Comparison of ENCODE assay signal across 13 cellular contexts in genomic region chr10:97796651-97797050, GRCh38. TPM values are rescaled to one million over a fixed set of nuclear protein-coding genes. Genes with fewer than 3 reads are reported as not detected.
DNase-seq lines count a peak whose midpoint lies in the region; ATAC-seq and TF ChIP-seq lines count a peak whose summit lies in the region.
"Had no signal": no experiment of that assay in that cellular context is flagged by ENCODE, and none has a peak within 500 bp of the region (broad histone marks: within the 10 kb centered on the region; RNA-seq: fewer than 3 reads in every experiment).

No MANE protein-coding gene starts in this region.

- no peak for TF ChIP-seq EP300 in suprapubic skin (IDR thresholded peaks at IDR 0.05)

- POLR2A ChIA-PET in activated CD8-positive, alpha-beta T cell treated with anti-CD3 and anti-CD28 coated beads for 36 hours (lab: Charles Lee) = interaction anchor here (0.6 to 1.1 kb wide), 4 partner anchors 15 to 93 kb away, joined by 3 read pairs; partner anchors contain the start of gene ZFYVE27

- DNase-seq in CD1c-positive myeloid dendritic cell (ENCODE audit: extremely low spot score) (peak; percentile 9), HCEC 1CT (peak; percentile 19), suprapubic skin (ENCODE audit: low spot score in 2 of 2) (no peak), left lung (no peak), NCI-H446 (lab: John Stamatoyannopoulos, UW) (no peak)
- DNase-seq in activated CD8-positive, alpha-beta T cell treated with anti-CD3 and anti-CD28 coated beads for 36 hours = peak; percentile 63
- DNase-seq: activated CD4-positive, CD25-positive, alpha-beta regulatory T cell treated with anti-CD3 and anti-CD28 coated beads, Interleukin-2, amount 50 U/mL, for 72 hours; aorta; COR-L47; IMR-90; NCI-H1694 treated with DMSO at 0.1 percent for 48 hours had no signal

- H3K27me3 ChIP-seq in mononuclear cell (ENCODE audit: insufficient read depth, low read length) (peaks cover 3% of the 10 kb centered on the region), suprapubic skin (peaks cover 14% of the 10 kb centered on the region), left lung (peaks cover 0 to 43% of the 10 kb centered on the region in 2 donors)

- H3K4me3 ChIP-seq in mononuclear cell (ENCODE audit: low read length) = peak overlapping the region; percentile 2
- no peak overlapping the region for H3K4me3 ChIP-seq in suprapubic skin
- H3K4me3 ChIP-seq in left lung = no peak overlapping the region

- H3K4me1 ChIP-seq in mononuclear cell (ENCODE audit: insufficient read depth, low read length) (peaks cover 13% of the 10 kb centered on the region), suprapubic skin (peaks cover 3% of the 10 kb centered on the region), left lung (no peaks in the 10 kb centered on the region)

- H3K27ac ChIP-seq in suprapubic skin (no peak overlapping the region), left lung (no peak overlapping the region)

- H3K9me3 Mint-ChIP-seq in activated CD8-positive, alpha-beta T cell treated with anti-CD3 and anti-CD28 coated beads for 36 hours = peaks cover 17% of the 10 kb centered on the region

- H3K36me3 Mint-ChIP-seq in activated CD8-positive, alpha-beta T cell treated with anti-CD3 and anti-CD28 coated beads for 36 hours (ENCODE audit: low read depth) = peaks cover 7% of the 10 kb centered on the region

- intact Hi-C loops in activated CD8-positive, alpha-beta T cell treated with anti-CD3 and anti-CD28 coated beads for 36 hours (cut with micrococcal nuclease) = loop anchor here (5.0 to 10.0 kb wide), 2 partner anchors 56 to 248 kb away; no protein-coding TSS in a partner anchor
- intact Hi-C loops in left lung (cut with DNase I) = no loop called here

- 41% methylated on average over 3 of the region's 3 CpGs for WGBS in suprapubic skin

- CTCF ChIA-PET in activated CD8-positive, alpha-beta T cell treated with anti-CD3 and anti-CD28 coated beads for 36 hours (lab: Charles Lee) = interaction anchor here (1.0 to 9.3 kb wide), 4 partner anchors 47 to 120 kb away, joined by 3 to 232 read pairs (median 4); partner anchors contain the start of gene GOLGA7B

- H3K36me3 ChIP-seq in suprapubic skin (no peaks in the 10 kb centered on the region), left lung (no peaks in the 10 kb centered on the region)

- H3K4me1 Mint-ChIP-seq in activated CD8-positive, alpha-beta T cell treated with anti-CD3 and anti-CD28 coated beads for 36 hours (ENCODE audit: low read depth) = peaks cover 22% of the 10 kb centered on the region

- TF ChIP-seq POLR2A in suprapubic skin (IDR thresholded peaks at IDR 0.05) = no peak

- H3K27ac Mint-ChIP-seq in activated CD8-positive, alpha-beta T cell treated with anti-CD3 and anti-CD28 coated beads for 36 hours = peak overlapping the region; percentile 92

- peak overlapping the region; percentile 58 for H3K4me3 Mint-ChIP-seq in activated CD8-positive, alpha-beta T cell treated with anti-CD3 and anti-CD28 coated beads for 36 hours

- H3K9me3 ChIP-seq in mononuclear cell (ENCODE audit: low read depth, low read length) (peaks cover 5% of the 10 kb centered on the region), suprapubic skin (no peaks in the 10 kb centered on the region), left lung (peaks cover 0 to 7% of the 10 kb centered on the region in 2 donors)

- ATAC-seq in activated CD8-positive, alpha-beta T cell treated with anti-CD3 and anti-CD28 coated beads for 36 hours = peak; percentile 89
- ATAC-seq in left lung (no peak), GM21529 (IDR thresholded peaks at IDR 0.05; ENCODE audit: unreplicated experiment) (no peak)

- H3K27me3 Mint-ChIP-seq in activated CD8-positive, alpha-beta T cell treated with anti-CD3 and anti-CD28 coated beads for 36 hours = no peaks in the 10 kb centered on the region

- no peak for TF ChIP-seq CTCF in activated CD8-positive, alpha-beta T cell treated with anti-CD3 and anti-CD28 coated beads for 36 hours (IDR thresholded peaks at IDR 0.05)
- TF ChIP-seq CTCF in suprapubic skin (IDR thresholded peaks at IDR 0.05) (no peak), left lung (IDR thresholded peaks at IDR 0.05) (no peak)

RNA-seq across cellular contexts. Expression of gene SFRP5, which starts 24.9 kb away (rescaled TPM):
- total RNA-seq in activated CD8-positive, alpha-beta T cell treated with anti-CD3 and anti-CD28 coated beads for 36 hours = under 1 TPM; 0.60 to 0.74 TPM
- 0.52 TPM for total RNA-seq in mononuclear cell
- total RNA-seq in suprapubic skin = 1 to 10 TPM in 3 of 4 donors, under 1 TPM in 1; 0.91 to 2.2 (median 1.0) TPM
- total RNA-seq in left lung = 1 to 10 TPM in 1 of 2 donors, under 1 TPM in 1; 0.24 to 1.9 TPM
- total RNA-seq: IMR-90 had no signal

RNA-seq across cellular contexts. Expression of gene GOLGA7B, which starts 53.0 kb away (rescaled TPM):
- 1 to 10 TPM in 1 of 2 experiments, under 1 TPM in 1; 0.92 to 1.1 TPM for total RNA-seq in activated CD8-positive, alpha-beta T cell treated with anti-CD3 and anti-CD28 coated beads for 36 hours
- total RNA-seq in mononuclear cell = 1.7 TPM
- total RNA-seq in suprapubic skin = 10 to 100 TPM; 12.0 to 27.9 (median 19.4) TPM
- total RNA-seq in left lung = 1 to 10 TPM in 1 of 2 donors, under 1 TPM in 1; 0.68 to 1.9 TPM
- total RNA-seq: IMR-90 had no signal

RNA-seq across cellular contexts. Expression of gene ZFYVE27, which starts 59.7 kb away (rescaled TPM):
- total RNA-seq in activated CD8-positive, alpha-beta T cell treated with anti-CD3 and anti-CD28 coated beads for 36 hours = 10 to 100 TPM; 18.1 to 20.1 TPM
- total RNA-seq in mononuclear cell (33.2 TPM), suprapubic skin (10 to 100 TPM; 25.8 to 60.5 (median 39.6) TPM), left lung (10 to 100 TPM; 20.6 to 23.2 TPM)

Comparison
In these comparisons a context has a peak if more than half of its experiments do, and no peak if none do; other contexts are left out.
1. DNase-seq: peak in CD1c-positive myeloid dendritic cell (single experiment), HCEC 1CT (single experiment) and activated CD8-positive, alpha-beta T cell treated with anti-CD3 and anti-CD28 coated beads for 36 hours (single experiment); none in suprapubic skin (0 of 2), left lung (0 of 2) and NCI-H446 (0 of 2).